In the genomic region with DNA sequence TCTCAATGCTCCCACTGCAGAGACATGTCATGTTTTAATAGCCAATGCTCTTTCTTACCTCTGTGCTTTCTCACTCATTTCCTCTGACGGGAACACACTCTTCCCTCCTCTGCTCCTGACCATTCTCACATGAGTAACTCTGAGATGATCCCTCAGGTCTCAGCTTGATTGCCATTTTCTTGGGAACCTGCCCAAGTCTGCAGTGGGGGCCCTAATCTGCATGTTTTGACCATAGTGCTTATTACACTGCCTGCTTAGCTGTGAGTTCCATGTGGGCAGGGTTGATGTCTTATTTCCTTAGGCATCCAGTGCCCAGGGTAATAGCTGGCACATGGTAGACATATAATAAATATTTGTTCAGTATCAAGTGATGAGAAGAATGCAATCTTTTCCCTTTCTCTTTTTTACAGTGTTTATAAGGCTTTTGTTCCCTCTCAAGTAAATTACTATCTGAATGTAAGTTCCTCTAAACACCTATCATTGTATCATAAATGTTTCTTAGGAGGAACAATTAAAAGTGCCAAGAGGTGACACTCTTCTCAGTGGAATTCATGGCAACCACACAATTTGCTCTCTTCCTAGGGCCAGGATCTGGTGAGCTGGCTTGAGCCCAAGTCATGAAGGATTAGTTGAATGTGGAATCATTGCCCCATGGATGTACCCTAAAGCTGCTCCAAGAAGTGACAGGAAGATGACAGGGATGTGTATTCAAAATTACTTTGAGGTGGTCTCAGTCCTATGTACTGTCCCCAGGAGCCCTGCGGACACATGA, we compare ENCODE assay signal across 24 cellular contexts.
DNase-seq lines count a peak whose midpoint lies in the region; ATAC-seq and TF ChIP-seq lines count a peak whose summit lies in the region.
"Had no signal": no experiment of that assay in that cellular context is flagged by ENCODE, and none has a peak within 500 bp of the region (broad histone marks: within the 10 kb centered on the region; RNA-seq: fewer than 3 reads in every experiment).

No MANE protein-coding gene starts in this region.

- intact Hi-C loops in PC-3 (cut with micrococcal nuclease), result no loop called here

- H3K4me3 Mint-ChIP-seq in endodermal cell, result no peak overlapping the region

- no peak overlapping the region for H3K27ac Mint-ChIP-seq in endodermal cell

- H3K9me2 ChIP-seq in PC-3 (replicated peaks; ENCODE audit: low read length), result no peaks in the 10 kb centered on the region

- H3K36me3 Mint-ChIP-seq in endodermal cell (ENCODE audit: low read depth), result no peaks in the 10 kb centered on the region

- no peaks in the 10 kb centered on the region for H4K20me1 ChIP-seq in PC-3 (ENCODE audit: low read length)

- peaks cover 29% of the 10 kb centered on the region for H3K4me1 Mint-ChIP-seq in endodermal cell

- BruUV-seq in PC-3 (replicated peaks; lab: Mats Ljungman, UMichigan), result no TSS peak

- no peaks in the 10 kb centered on the region for H3K27me3 ChIP-seq in PC-3 (ENCODE audit: low read length)
- peaks cover 58% of the 10 kb centered on the region for H3K27me3 ChIP-seq in endodermal cell (ENCODE audit: control insufficient read depth, insufficient read depth, low read length, poor library complexity, severe bottlenecking)
- H3K27me3 ChIP-seq: BE2C, tibial nerve had no signal

- peaks cover 29% of the 10 kb centered on the region for H3K27me3 Mint-ChIP-seq in endodermal cell (ENCODE audit: insufficient read depth)

- H2AFZ ChIP-seq in PC-3 (ENCODE audit: low read length), result no peak overlapping the region

- no peaks in the 10 kb centered on the region for H3K9me3 Mint-ChIP-seq in endodermal cell

- H3K9ac ChIP-seq in PC-3 (ENCODE audit: low read length), result no peak overlapping the region
- no peak overlapping the region for H3K9ac ChIP-seq in endodermal cell (ENCODE audit: extremely low read depth, low read length, poor library complexity, severe bottlenecking)

- H3K4me3 ChIP-seq in PC-3 (ENCODE audit: low read length), result no peak overlapping the region
- H3K4me3 ChIP-seq in endodermal cell (ENCODE audit: low read length), result no peak overlapping the region
- H3K4me3 ChIP-seq: K562, lower lobe of right lung, tibial nerve had no signal

- H3K4me1 ChIP-seq in PC-3 (ENCODE audit: insufficient read depth, low read length) (peaks cover 25% of the 10 kb centered on the region), endodermal cell (ENCODE audit: control insufficient read depth, insufficient read depth, low read length) (no peaks in the 10 kb centered on the region)
- H3K4me1 ChIP-seq: BE2C, lower lobe of right lung had no signal

- no peak overlapping the region for H3K4me2 ChIP-seq in PC-3 (ENCODE audit: low read length)

- H3K27ac ChIP-seq in PC-3 (ENCODE audit: low read length) (no peak overlapping the region), endodermal cell (ENCODE audit: low read depth, low read length) (no peak overlapping the region)
- H3K27ac ChIP-seq: 22Rv1, lower lobe of right lung, tibial nerve had no signal

- H3K36me3 ChIP-seq in PC-3 (ENCODE audit: low read depth, low read length) (no peaks in the 10 kb centered on the region), endodermal cell (ENCODE audit: control insufficient read depth, insufficient read depth, low read length) (no peaks in the 10 kb centered on the region)
- H3K36me3 ChIP-seq: BE2C, lower lobe of right lung, tibial nerve had no signal

- H3F3A ChIP-seq in PC-3 (ENCODE audit: low read length, unreplicated experiment), result no peaks in the 10 kb centered on the region

- H3K9me3 ChIP-seq in PC-3 (ENCODE audit: low read length) (no peaks in the 10 kb centered on the region), endodermal cell (ENCODE audit: control insufficient read depth, low read length) (peaks cover 12% of the 10 kb centered on the region)
- H3K9me3 ChIP-seq: BE2C, lower lobe of right lung, tibial nerve had no signal

- no peaks in the 10 kb centered on the region for H3K79me2 ChIP-seq in PC-3 (ENCODE audit: low read length)

- peak; percentile 67 for ATAC-seq in PC-3
- ATAC-seq: HCT116; K562; lower lobe of right lung; right cardiac atrium; stimulated activated naive CD8-positive, alpha-beta T cell treated with anti-CD3 and anti-CD28 coated beads, Interleukin-15, Interleukin-2, amounts not matched to agents 100 U/mL and 50 U/mL, for 24 hours had no signal

- DNase-seq in DMS79 treated with DMSO at 0.1 percent for 48 hours (lab: John Stamatoyannopoulos, UW) (peak; percentile 7), DMS79 (lab: John Stamatoyannopoulos, UW) (no peak), PC-3 (peak; percentile 31), fibroblast of peridontal ligament (ENCODE audit: extremely low read depth) (peak; percentile 67), DMS 273 treated with DMSO at 0.1 percent for 48 hours (lab: John Stamatoyannopoulos, UW) (no peak), NCI-H345 (lab: John Stamatoyannopoulos, UW) (no peak), endodermal cell (no peak), SHP77 (lab: John Stamatoyannopoulos, UW) (no peak)
- DNase-seq: activated CD8-positive, alpha-beta memory T cell treated with anti-CD3 and anti-CD28 coated beads for 24 hours; activated naive CD4-positive, alpha-beta T cell treated with anti-CD3 and anti-CD28 coated beads, Interleukin-2, amount 50 U/mL, for 16 hours; activated T-cell treated with anti-CD3 and anti-CD28 coated beads, Interleukin-2, amount 50 U/mL, for 48 hours; aorta; BE2C; Calu3; lower lobe of right lung; NCI-H2081; NCI-H526 treated with DMSO at 0.1 percent for 48 hours; right cardiac atrium; stimulated activated naive CD8-positive, alpha-beta T cell treated with anti-CD3 and anti-CD28 coated beads, Interleukin-15, Interleukin-2, amounts not matched to agents 100 U/mL and 50 U/mL, for 24 hours; T-helper 9 cell had no signal

- POLR2A ChIA-PET in PC-3 (lab: Charles Lee; ENCODE audit: unreplicated experiment), result no interaction called here

- CTCF ChIA-PET in PC-3 (lab: Charles Lee), result no interaction called here

- WGBS in endodermal cell (ENCODE audit: insufficient coverage in 1 of 2, insufficient read length in 1 of 2), 2 experiments, result 64 to 66% methylated on average over 2 of the region's 2 CpGs

- TF ChIP-seq CTCF in PC-3 (conservative IDR thresholded peaks at IDR 0.05; ENCODE audit: low read depth, low read length) (no peak), endodermal cell (conservative IDR thresholded peaks at IDR 0.05) (no peak)

Comparison
In these comparisons a context has a peak if more than half of its experiments do, and no peak if none do; other contexts are left out.
1. DNase-seq: peak in DMS79 treated with DMSO at 0.1 percent for 48 hours (single experiment), PC-3 (single experiment) and fibroblast of peridontal ligament (single experiment); none in DMS79 (single experiment), DMS 273 treated with DMSO at 0.1 percent for 48 hours (single experiment), NCI-H345 (single experiment), endodermal cell (single experiment) and SHP77 (0 of 2).